Comparison of ENCODE assay signal across 8 cellular contexts in genomic region chr1:248243204-248243603, GRCh38. TPM values are rescaled to one million over a fixed set of nuclear protein-coding genes. Genes with fewer than 3 reads are reported as not detected.
DNase-seq lines count a peak whose midpoint lies in the region; ATAC-seq and TF ChIP-seq lines count a peak whose summit lies in the region.

No MANE protein-coding gene starts in this region.

- H3K9me3 ChIP-seq in cardiac muscle cell (ENCODE audit: low read depth) (no peaks in the 10 kb centered on the region), right atrium auricular region (no peaks in the 10 kb centered on the region), OCI-LY3 (ENCODE audit: insufficient read depth, low read length) (no peaks in the 10 kb centered on the region), tibial artery (no peaks in the 10 kb centered on the region)

- H3K9ac ChIP-seq in OCI-LY3 (ENCODE audit: low read length) (no peak overlapping the region), mesendoderm (ENCODE audit: low read length) (no peak overlapping the region)

- H3K4ac ChIP-seq in mesendoderm (ENCODE audit: low read depth, low read length): no peak overlapping the region

- H3K79me2 ChIP-seq in OCI-LY3 (ENCODE audit: low read length) (no peaks in the 10 kb centered on the region), mesendoderm (ENCODE audit: control insufficient read depth, insufficient read depth, low read length) (no peaks in the 10 kb centered on the region)

- no peaks in the 10 kb centered on the region for H3K36me3 ChIP-seq in cardiac muscle cell
- H3K36me3 ChIP-seq in right atrium auricular region: no peaks in the 10 kb centered on the region
- H3K36me3 ChIP-seq in OCI-LY3 (replicated peaks; ENCODE audit: low read depth, low read length): no peaks in the 10 kb centered on the region
- H3K36me3 ChIP-seq in brain microvascular endothelial cell (replicated peaks): no peaks in the 10 kb centered on the region
- no peaks in the 10 kb centered on the region for H3K36me3 ChIP-seq in mesendoderm (ENCODE audit: control insufficient read depth, insufficient read depth, low read length)
- no peaks in the 10 kb centered on the region for H3K36me3 ChIP-seq in tibial artery

- TF ChIP-seq CTCF in cardiac muscle cell (IDR thresholded peaks at IDR 0.05; ENCODE audit: low read depth, low read length) (peak; percentile 45), right atrium auricular region (IDR thresholded peaks at IDR 0.05) (peak in 1 of 2 donors; percentile 53), OCI-LY3 (IDR thresholded peaks at IDR 0.05; ENCODE audit: low read depth, low read length) (peak; percentile 76), brain microvascular endothelial cell (IDR thresholded peaks at IDR 0.05; ENCODE audit: low read depth, low read length, missing control alignments) (peak; percentile 68), tibial artery (IDR thresholded peaks at IDR 0.05) (peak in 1 of 2 experiments; percentile 27)

- no peak overlapping the region for H2AK5ac ChIP-seq in mesendoderm (ENCODE audit: low read length)

- no peak overlapping the region for H4K5ac ChIP-seq in mesendoderm (ENCODE audit: low read length)

- H3K4me2 ChIP-seq in OCI-LY3 (ENCODE audit: low read length) (peak overlapping the region; percentile 63), mesendoderm (ENCODE audit: low read length) (no peak overlapping the region)

- H4K8ac ChIP-seq in mesendoderm (ENCODE audit: low read depth, low read length): no peak overlapping the region

- H2BK5ac ChIP-seq in mesendoderm (ENCODE audit: low read length): no peak overlapping the region

- H3K56ac ChIP-seq in mesendoderm (ENCODE audit: low read length): no peak overlapping the region

- 0 out of 2 replicates have a peak overlapping the region, but pooled peaks have one; percentile 35 for H2AFZ ChIP-seq in OCI-LY3 (ENCODE audit: low read depth, low read length)

- DNase-seq in cardiac muscle cell (ENCODE audit: low read depth in 1 of 2, low spot score in 1 of 2): peak in 1 of 2 donors; percentile 17
- DNase-seq in right atrium auricular region (ENCODE audit: low spot score): no peak
- DNase-seq in HK-2 (ENCODE audit: unreplicated experiment): peak; percentile 55
- peak; percentile 3 for DNase-seq in brain microvascular endothelial cell
- peak; percentile 30 for DNase-seq in mesendoderm
- no peak for DNase-seq in tibial artery

- no CpG with 5 or more reads among the region's 14 CpGs for WGBS in mesendoderm (ENCODE audit: extremely low coverage, insufficient coverage, low lambda C conversion rate)

- H3K4me3 ChIP-seq in cardiac muscle cell (no peak overlapping the region), right atrium auricular region (no peak overlapping the region), OCI-LY3 (ENCODE audit: low read length) (peak overlapping the region; percentile 59), brain microvascular endothelial cell (ENCODE audit: low read depth, low read length) (no peak overlapping the region), mesendoderm (ENCODE audit: low read length) (no peak overlapping the region), tibial artery (no peak overlapping the region)

- H3K4me1 ChIP-seq in cardiac muscle cell (ENCODE audit: low read depth) (no peaks in the 10 kb centered on the region), right atrium auricular region (no peaks in the 10 kb centered on the region), OCI-LY3 (ENCODE audit: low read length) (no peaks in the 10 kb centered on the region), mesendoderm (ENCODE audit: control insufficient read depth, low read depth, low read length) (no peaks in the 10 kb centered on the region), tibial artery (no peaks in the 10 kb centered on the region)

- in situ Hi-C loops in brain microvascular endothelial cell (cut with HindIII; ENCODE audit: low pct_ligation_motif_present, low sequenced_read_pairs): no loop called here

- no peaks in the 10 kb centered on the region for H3K27me3 ChIP-seq in cardiac muscle cell
- H3K27me3 ChIP-seq in right atrium auricular region: no peaks in the 10 kb centered on the region
- H3K27me3 ChIP-seq in OCI-LY3 (ENCODE audit: low read depth, low read length): no peaks in the 10 kb centered on the region
- no peaks in the 10 kb centered on the region for H3K27me3 ChIP-seq in brain microvascular endothelial cell (replicated peaks)
- H3K27me3 ChIP-seq in mesendoderm (ENCODE audit: insufficient read depth, low read length, poor library complexity): no peaks in the 10 kb centered on the region
- H3K27me3 ChIP-seq in tibial artery: no peaks in the 10 kb centered on the region

- H3K27ac ChIP-seq in cardiac muscle cell: no peak overlapping the region
- H3K27ac ChIP-seq in right atrium auricular region: no peak overlapping the region
- H3K27ac ChIP-seq in OCI-LY3 (ENCODE audit: low read length): no peak overlapping the region
- H3K27ac ChIP-seq in brain microvascular endothelial cell: no peak overlapping the region
- no peak overlapping the region for H3K27ac ChIP-seq in mesendoderm (ENCODE audit: low read depth, low read length)
- H3K27ac ChIP-seq in tibial artery: no peak overlapping the region

- H2BK15ac ChIP-seq in mesendoderm (replicated peaks; ENCODE audit: low read depth): no peak overlapping the region

- H4K20me1 ChIP-seq in OCI-LY3 (ENCODE audit: insufficient read depth, low read length): no peaks in the 10 kb centered on the region

- H3K79me1 ChIP-seq in mesendoderm (ENCODE audit: low read length): no peaks in the 10 kb centered on the region

- no peak overlapping the region for H3K18ac ChIP-seq in mesendoderm (ENCODE audit: low read length)

- intact Hi-C loops in tibial artery (cut with DNase I; ENCODE audit: low total_unique reads): no loop called here

- ATAC-seq in GM21528 (IDR thresholded peaks at IDR 0.05; ENCODE audit: low FRiP score, unreplicated experiment): peak; percentile 86

- no peak overlapping the region for H2BK120ac ChIP-seq in mesendoderm (ENCODE audit: low read depth, low read length)

- no peak overlapping the region for H3K23ac ChIP-seq in mesendoderm (ENCODE audit: low read length)

RNA-seq across cellular contexts. Expression of gene OR2M4, which starts 12.0 kb away (rescaled TPM):
- total RNA-seq in cardiac muscle cell: not detected in 2 replicates
- not detected in 2 replicates for polyA plus RNA-seq in cardiac muscle cell
- not detected for total RNA-seq in right atrium auricular region
- polyA plus RNA-seq in mesendoderm (2013, experiment 1 of 2): not detected
- not detected for polyA plus RNA-seq in mesendoderm (2013, experiment 2 of 2)

RNA-seq across cellular contexts. Expression of gene OR2T33, which starts 34.6 kb away (rescaled TPM):
- total RNA-seq in cardiac muscle cell (0.15 TPM in 1 of 2 replicates, not detected in the other), right atrium auricular region (not detected)
- 0.17 TPM in 1 of 2 replicates, not detected in the other for polyA plus RNA-seq in cardiac muscle cell
- polyA plus RNA-seq in mesendoderm (2013, experiment 1 of 2): 0.03 TPM
- not detected for polyA plus RNA-seq in mesendoderm (2013, experiment 2 of 2)

RNA-seq across cellular contexts. Expression of gene OR2M3, which starts 46.1 kb away (rescaled TPM):
- total RNA-seq in cardiac muscle cell: not detected in 2 replicates
- polyA plus RNA-seq in cardiac muscle cell: not detected in 2 replicates
- not detected for total RNA-seq in right atrium auricular region
- not detected for polyA plus RNA-seq in mesendoderm (2013, experiment 1 of 2)
- not detected for polyA plus RNA-seq in mesendoderm (2013, experiment 2 of 2)

Comparison
In these comparisons a context has a peak if more than half of its experiments do, and no peak if none do; other contexts are left out.
1. DNase-seq: peak in HK-2 (single experiment), brain microvascular endothelial cell (single experiment) and mesendoderm (single experiment); none in right atrium auricular region (single experiment) and tibial artery (0 of 2).